In the genomic region with DNA sequence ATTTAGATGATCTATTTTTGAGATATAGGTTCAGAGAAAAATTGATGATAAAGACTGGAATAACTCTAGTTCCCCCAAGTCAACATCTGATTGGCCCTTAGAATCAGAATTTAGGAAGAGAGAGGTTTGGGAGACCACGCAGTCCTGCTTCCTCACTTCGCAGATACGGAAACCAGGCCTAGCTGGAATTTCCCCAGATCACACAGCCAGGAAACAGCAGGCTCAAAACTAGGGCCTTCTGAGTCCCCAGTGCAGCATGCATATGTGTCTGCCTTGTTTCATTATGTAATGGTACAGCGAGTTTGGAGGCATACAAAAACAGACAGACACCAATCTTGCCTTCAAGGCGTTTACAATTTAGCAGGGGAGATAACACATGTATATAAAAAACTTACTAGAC, we compare ENCODE assay signal across 20 cellular contexts.
"Had no signal": no experiment of that assay in that cellular context is flagged by ENCODE, and none has a peak within 500 bp of the region (broad histone marks: within the 10 kb centered on the region; RNA-seq: fewer than 3 reads in every experiment).

No MANE protein-coding gene starts in this region.

- H2AFZ ChIP-seq: neural progenitor cell had no signal

- H3K9me3 ChIP-seq: heart right ventricle, mucosa of descending colon, ovary, testis, tibial nerve had no signal

- H3K27me3 Mint-ChIP-seq: naive thymus-derived CD8-positive, alpha-beta T cell; stimulated activated naive CD8-positive, alpha-beta T cell treated with anti-CD3 and anti-CD28 coated beads, Interleukin-15, Interleukin-2, amounts not matched to agents 100 ng/mL and 50 ng/mL, for 24 hours had no signal

- DNase-seq: effector CD4-positive, alpha-beta T cell; endodermal cell; hypothalamus; kidney glomerular epithelial cell; mucosa of descending colon; naive thymus-derived CD8-positive, alpha-beta T cell; nucleus accumbens; ovary; right cardiac atrium; stimulated activated CD4-positive, alpha-beta T cell treated with anti-CD3 and anti-CD28 coated beads, Interleukin-4, amount 100 ng/mL, for 1 hour; stimulated activated CD8-positive, alpha-beta memory T cell treated with anti-CD3 and anti-CD28 coated beads, Interleukin-4, amount 100 ng/mL, for 48 hours; testis had no signal

- H3K36me3 ChIP-seq: heart right ventricle, neural progenitor cell, ovary, tibial nerve had no signal

- FAIRE-seq: frontal cortex, islet of Langerhans had no signal

- H3K9ac ChIP-seq: neural progenitor cell had no signal

- H3K27ac ChIP-seq: neural progenitor cell, ovary, testis, tibial nerve had no signal

- H3K4me2 ChIP-seq: neural progenitor cell had no signal

- H3K36me3 Mint-ChIP-seq: naive thymus-derived CD8-positive, alpha-beta T cell; neural progenitor cell; stimulated activated effector memory CD8-positive, alpha-beta T cell treated with anti-CD3 and anti-CD28 coated beads, Interleukin-12 subunit alpha, Interleukin-12 subunit beta, amount 100 ng/mL, for 72 hours had no signal

- H3K4me3 Mint-ChIP-seq: endodermal cell; naive thymus-derived CD8-positive, alpha-beta T cell; neural progenitor cell; stimulated activated effector memory CD8-positive, alpha-beta T cell treated with anti-CD3 and anti-CD28 coated beads, Interleukin-12 subunit alpha, Interleukin-12 subunit beta, amount 100 ng/mL, for 72 hours; stimulated activated naive CD8-positive, alpha-beta T cell treated with anti-CD3 and anti-CD28 coated beads, Interleukin-15, Interleukin-2, amounts not matched to agents 100 ng/mL and 50 ng/mL, for 24 hours had no signal

- ATAC-seq: esophagus mucosa; mucosa of descending colon; naive thymus-derived CD8-positive, alpha-beta T cell; stimulated activated effector memory CD8-positive, alpha-beta T cell treated with anti-CD3 and anti-CD28 coated beads, Interleukin-12 subunit alpha, Interleukin-12 subunit beta, amount 100 ng/mL, for 72 hours had no signal

- H3K9me3 Mint-ChIP-seq: endodermal cell; naive thymus-derived CD8-positive, alpha-beta T cell; neural progenitor cell; stimulated activated effector memory CD8-positive, alpha-beta T cell treated with anti-CD3 and anti-CD28 coated beads, Interleukin-12 subunit alpha, Interleukin-12 subunit beta, amount 100 ng/mL, for 72 hours; stimulated activated naive CD8-positive, alpha-beta T cell treated with anti-CD3 and anti-CD28 coated beads, Interleukin-15, Interleukin-2, amounts not matched to agents 100 ng/mL and 50 ng/mL, for 24 hours had no signal

- H3K4me3 ChIP-seq: heart right ventricle, mucosa of descending colon, neural progenitor cell, ovary, testis, tibial nerve had no signal

- H3K27ac Mint-ChIP-seq: endodermal cell; naive thymus-derived CD8-positive, alpha-beta T cell; neural progenitor cell; stimulated activated effector memory CD8-positive, alpha-beta T cell treated with anti-CD3 and anti-CD28 coated beads, Interleukin-12 subunit alpha, Interleukin-12 subunit beta, amount 100 ng/mL, for 72 hours; stimulated activated naive CD8-positive, alpha-beta T cell treated with anti-CD3 and anti-CD28 coated beads, Interleukin-15, Interleukin-2, amounts not matched to agents 100 ng/mL and 50 ng/mL, for 24 hours had no signal

- H3K27me3 ChIP-seq: heart right ventricle, neural progenitor cell, ovary, testis, tibial nerve had no signal
